ENCODE assay signal across 15 cellular contexts in the genomic region with DNA sequence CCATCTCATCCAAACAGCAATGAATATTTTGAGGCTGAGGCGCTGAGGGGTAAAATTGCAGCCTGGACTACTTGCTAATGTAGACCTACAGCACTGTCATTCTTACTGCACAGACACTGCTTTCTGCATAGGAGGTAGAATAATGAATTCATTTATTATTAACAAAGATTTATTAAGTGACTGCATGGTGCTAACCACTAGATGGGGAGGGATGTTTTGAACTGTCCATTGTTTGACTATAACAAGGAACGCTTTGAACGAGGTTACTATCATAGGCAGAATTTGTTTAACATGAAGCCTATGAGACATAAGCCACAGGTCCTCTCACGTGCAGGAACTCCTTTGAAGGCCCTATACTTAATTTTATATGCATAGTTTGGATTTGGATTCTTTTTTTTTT.
"Had no signal": no experiment of that assay in that cellular context is flagged by ENCODE, and none has a peak within 500 bp of the region (broad histone marks: within the 10 kb centered on the region; RNA-seq: fewer than 3 reads in every experiment).

No MANE protein-coding gene starts in this region.

- DNase-seq: dermis blood vessel endothelial cell; esophagus squamous epithelium; foreskin fibroblast; head of caudate nucleus; hippocampal formation; left colon; mammary epithelial cell; mucosa of descending colon; naive thymus-derived CD8-positive, alpha-beta T cell; sigmoid colon; stimulated activated CD4-positive, alpha-beta T cell treated with anti-CD3 and anti-CD28 coated beads, Interleukin-2, amount 100 ng/mL, for 24 hours; stimulated activated naive CD4-positive, alpha-beta T cell; stomach; substantia nigra; trophoblast cell had no signal
